15 cellular contexts compared by ENCODE assay signal in the genomic region with DNA sequence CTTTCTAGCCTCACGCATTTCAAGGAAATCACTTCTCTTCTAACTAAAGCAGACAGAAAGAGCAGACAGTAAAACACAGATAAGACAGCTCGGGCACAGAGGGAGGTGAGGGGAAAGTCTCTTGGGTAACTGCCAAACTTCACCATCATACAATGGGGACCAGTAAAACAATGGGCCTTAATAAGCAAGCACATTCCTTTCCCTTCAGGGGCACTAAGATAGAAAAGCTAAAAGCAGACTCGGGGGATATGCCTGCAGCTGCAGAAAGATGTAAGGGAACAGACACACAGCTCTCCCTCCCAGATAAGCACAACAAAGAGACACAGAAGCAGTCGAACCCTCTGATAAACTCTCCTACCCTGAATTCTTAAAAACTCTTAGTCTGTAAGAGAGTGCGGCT.
"Had no signal": no experiment of that assay in that cellular context is flagged by ENCODE, and none has a peak within 500 bp of the region (broad histone marks: within the 10 kb centered on the region; RNA-seq: fewer than 3 reads in every experiment).

No MANE protein-coding gene starts in this region.

- H3K27me3 ChIP-seq: esophagus squamous epithelium, left lung, tibial artery had no signal

- ATAC-seq: activated naive CD8-positive, alpha-beta T cell treated with anti-CD3 and anti-CD28 coated beads, Interleukin-2, amount 50 U/mL, for 24 hours; activated T-helper 17 cell treated with anti-CD3 and anti-CD28 coated beads, Interleukin-2, amount 50 U/mL, for 72 hours; left lung; natural killer cell treated with Interleukin-12 subunit alpha and Interleukin-12 subunit beta and Interleukin-15 and Interleukin-18, amount 100 ng/mL, for 72 hours; stimulated activated memory B cell treated with anti-CD40 and anti-IgM and Interleukin-4, amounts not matched to agents 10 μg/mL and 1 μg/mL and 100 μg/mL, for 72 hours; T-helper 17 cell had no signal

- H3K36me3 Mint-ChIP-seq: natural killer cell treated with Interleukin-12 subunit alpha and Interleukin-12 subunit beta and Interleukin-15 and Interleukin-18, amount 100 ng/mL, for 72 hours had no signal

- H3K36me3 ChIP-seq: esophagus squamous epithelium, left lung, tibial artery had no signal

- H3K4me1 Mint-ChIP-seq: activated naive CD8-positive, alpha-beta T cell treated with anti-CD3 and anti-CD28 coated beads, Interleukin-2, amount 50 U/mL, for 24 hours; activated T-helper 17 cell treated with anti-CD3 and anti-CD28 coated beads, Interleukin-2, amount 50 U/mL, for 72 hours; stimulated activated memory B cell treated with anti-CD40 and anti-IgM and Interleukin-4, amounts not matched to agents 10 μg/mL and 1 μg/mL and 100 μg/mL, for 72 hours; T-helper 17 cell had no signal

- H3K27ac ChIP-seq: esophagus squamous epithelium, left lung, tibial artery had no signal

- DNase-seq: activated naive CD4-positive, alpha-beta T cell treated with Interleukin-2 at 50 U/mL for 16 hours; activated naive CD8-positive, alpha-beta T cell treated with anti-CD3 and anti-CD28 coated beads, Interleukin-2, amount 50 U/mL, for 24 hours; aorta; esophagus squamous epithelium; foreskin melanocyte; head of caudate nucleus; left lung; mammary epithelial cell; occipital lobe; stimulated activated CD4-positive, alpha-beta T cell treated with anti-CD3 and anti-CD28 coated beads, Interleukin-2, amount 100 ng/mL, for 48 hours; T-helper 17 cell; tibial artery had no signal

- H3K9me3 Mint-ChIP-seq: activated T-helper 17 cell treated with anti-CD3 and anti-CD28 coated beads, Interleukin-2, amount 50 U/mL, for 72 hours; natural killer cell treated with Interleukin-12 subunit alpha and Interleukin-12 subunit beta and Interleukin-15 and Interleukin-18, amount 100 ng/mL, for 72 hours; stimulated activated memory B cell treated with anti-CD40 and anti-IgM and Interleukin-4, amounts not matched to agents 10 μg/mL and 1 μg/mL and 100 μg/mL, for 72 hours had no signal

- H3K27ac Mint-ChIP-seq: activated naive CD8-positive, alpha-beta T cell treated with anti-CD3 and anti-CD28 coated beads, Interleukin-2, amount 50 U/mL, for 24 hours; activated T-helper 17 cell treated with anti-CD3 and anti-CD28 coated beads, Interleukin-2, amount 50 U/mL, for 72 hours; natural killer cell treated with Interleukin-12 subunit alpha and Interleukin-12 subunit beta and Interleukin-15 and Interleukin-18, amount 100 ng/mL, for 72 hours; stimulated activated memory B cell treated with anti-CD40 and anti-IgM and Interleukin-4, amounts not matched to agents 10 μg/mL and 1 μg/mL and 100 μg/mL, for 72 hours; T-helper 17 cell had no signal

- H3K27me3 Mint-ChIP-seq: activated naive CD8-positive, alpha-beta T cell treated with anti-CD3 and anti-CD28 coated beads, Interleukin-2, amount 50 U/mL, for 24 hours; activated T-helper 17 cell treated with anti-CD3 and anti-CD28 coated beads, Interleukin-2, amount 50 U/mL, for 72 hours; stimulated activated memory B cell treated with anti-CD40 and anti-IgM and Interleukin-4, amounts not matched to agents 10 μg/mL and 1 μg/mL and 100 μg/mL, for 72 hours had no signal

- H3K4me3 ChIP-seq: esophagus squamous epithelium, left lung, tibial artery had no signal

- H3K4me3 Mint-ChIP-seq: activated naive CD8-positive, alpha-beta T cell treated with anti-CD3 and anti-CD28 coated beads, Interleukin-2, amount 50 U/mL, for 24 hours; activated T-helper 17 cell treated with anti-CD3 and anti-CD28 coated beads, Interleukin-2, amount 50 U/mL, for 72 hours; natural killer cell treated with Interleukin-12 subunit alpha and Interleukin-12 subunit beta and Interleukin-15 and Interleukin-18, amount 100 ng/mL, for 72 hours; stimulated activated memory B cell treated with anti-CD40 and anti-IgM and Interleukin-4, amounts not matched to agents 10 μg/mL and 1 μg/mL and 100 μg/mL, for 72 hours; T-helper 17 cell had no signal

- H3K4me1 ChIP-seq: esophagus squamous epithelium, left lung, tibial artery had no signal
